In the genomic region with DNA sequence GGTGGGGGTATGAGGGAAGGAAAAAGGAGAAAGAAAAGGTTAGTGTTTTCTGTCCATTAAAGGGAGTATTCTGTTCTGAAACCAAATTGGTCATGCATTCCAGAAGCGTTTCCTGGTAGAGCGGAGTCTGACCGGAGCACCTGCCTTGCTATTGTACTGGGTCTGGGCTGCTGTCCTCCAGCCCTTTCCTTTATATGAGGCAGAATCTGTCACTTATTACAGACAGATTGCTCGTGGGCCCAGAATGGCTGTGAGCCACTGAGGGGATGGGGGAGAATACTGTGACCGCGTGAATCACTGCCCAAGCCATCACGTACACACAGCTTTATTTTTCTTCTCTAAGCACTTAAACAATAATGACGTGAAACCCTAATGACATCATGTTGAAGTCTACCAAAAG, we compare ENCODE assay signal across 17 cellular contexts.
A peak's percentile ranks its signal among the peaks of the same experiment; 100 is the strongest.
DNase-seq lines count a peak whose midpoint lies in the region; TF ChIP-seq lines count a peak whose summit lies in the region.
"Had no signal": no experiment of that assay in that cellular context is flagged by ENCODE, and none has a peak within 500 bp of the region (broad histone marks: within the 10 kb centered on the region; RNA-seq: fewer than 3 reads in every experiment).

No MANE protein-coding gene starts in this region.

- no peak overlapping the region for H3K23ac ChIP-seq in mesenchymal stem cell (ENCODE audit: low read length in 2 of 2)

- no peak for TF ChIP-seq EP300 in suprapubic skin (IDR thresholded peaks at IDR 0.05)

- H2BK5ac ChIP-seq in mesenchymal stem cell (ENCODE audit: low read depth, low read length, poor library complexity, severe bottlenecking): peak overlapping the region; percentile 1

- no peak overlapping the region for H4K91ac ChIP-seq in mesenchymal stem cell (ENCODE audit: low read length)

- intact Hi-C loops in uterus (cut with DNase I; ENCODE audit: low total_unique reads): no loop called here

- no peak overlapping the region for H3K18ac ChIP-seq in mesenchymal stem cell (ENCODE audit: low read depth in 1 of 2, low read length in 2 of 2)

- H3K27ac ChIP-seq in SK-N-MC: peak overlapping the region; percentile 77; the same call in 1 of the 2 replicates
- H3K27ac ChIP-seq in epithelial cell of prostate: peak overlapping the region; percentile 77
- H3K27ac ChIP-seq in mesenchymal stem cell (ENCODE audit: low read length, poor library complexity, severe bottlenecking): peak overlapping the region; percentile 61
- H3K27ac ChIP-seq in suprapubic skin: peak overlapping the region; percentile 29
- no peak overlapping the region for H3K27ac ChIP-seq in uterus
- H3K27ac ChIP-seq: tibial artery had no signal

- TF ChIP-seq POLR2A in suprapubic skin (IDR thresholded peaks at IDR 0.05): no peak
- no peak for TF ChIP-seq POLR2A in uterus (IDR thresholded peaks at IDR 0.05)

- H3K4me1 ChIP-seq in mesenchymal stem cell (ENCODE audit: control insufficient read depth, insufficient read depth, low read depth, low read length) (peaks cover 5% of the 10 kb centered on the region), suprapubic skin (peaks cover 4% of the 10 kb centered on the region), uterus (no peaks in the 10 kb centered on the region)
- H3K4me1 ChIP-seq: BE2C, tibial artery had no signal

- TF ChIP-seq CTCF in suprapubic skin (IDR thresholded peaks at IDR 0.05) (no peak), uterus (IDR thresholded peaks at IDR 0.05) (no peak)

- peak overlapping the region; percentile 53 for H3K4me2 ChIP-seq in mesenchymal stem cell (ENCODE audit: low read length, poor library complexity, severe bottlenecking)

- H2AK5ac ChIP-seq in mesenchymal stem cell (ENCODE audit: low read length, severe bottlenecking): no peak overlapping the region

- DNase-seq in SK-N-MC (ENCODE audit: low read depth, low spot score): no peak
- no peak for DNase-seq in epithelial cell of prostate (ENCODE audit: low read depth, low spot score)
- no peak for DNase-seq in mesenchymal stem cell
- no peak for DNase-seq in suprapubic skin (ENCODE audit: low spot score in 2 of 2)
- no peak for DNase-seq in uterus
- DNase-seq in SIG-M5 treated with dmso at 0.1 percent for 504 hours (lab: John Stamatoyannopoulos, UW; ENCODE audit: unreplicated experiment): no peak
- DNase-seq in stimulated activated naive CD4-positive, alpha-beta T cell treated with Interleukin-2 at 50 U/mL for 16 hours (lab: John Stamatoyannopoulos, UW): no peak
- DNase-seq in activated T-cell treated with anti-CD3 and anti-CD28 coated beads for 4 hours: no peak
- DNase-seq: activated CD4-positive, CD25-positive, alpha-beta regulatory T cell; activated CD8-positive, alpha-beta memory T cell treated with anti-CD3 and anti-CD28 coated beads, Interleukin-2, amount 10 ng/mL, durations not matched to agents 7 days and 5 days; activated gamma-delta T cell; amygdala; BE2C; MG63; midbrain; RPMI8226; tibial artery had no signal

- no peak overlapping the region for H2AFZ ChIP-seq in mesenchymal stem cell (ENCODE audit: low read depth, low read length)

- no peak overlapping the region for H2BK15ac ChIP-seq in mesenchymal stem cell (ENCODE audit: low read depth, poor library complexity, severe bottlenecking)

- H3K9ac ChIP-seq in SK-N-MC (ENCODE audit: insufficient read length) (no peak overlapping the region), mesenchymal stem cell (ENCODE audit: low read length) (no peak overlapping the region)

- WGBS in mesenchymal stem cell: 80% methylated on average over 3 of the region's 8 CpGs
- WGBS in suprapubic skin: 66% methylated on average over 8 of the region's 8 CpGs

- H3K36me3 ChIP-seq in SK-N-MC (ENCODE audit: insufficient read depth, low read length): no peaks in the 10 kb centered on the region
- H3K36me3 ChIP-seq in mesenchymal stem cell (ENCODE audit: control insufficient read depth in 1 of 2, insufficient read depth in 2 of 2, low read depth in 1 of 2, low read length in 2 of 2): no peaks in the 10 kb centered on the region
- H3K36me3 ChIP-seq in suprapubic skin: no peaks in the 10 kb centered on the region
- H3K36me3 ChIP-seq in uterus: no peaks in the 10 kb centered on the region
- H3K36me3 ChIP-seq: BE2C, MG63, tibial artery had no signal

- H3K14ac ChIP-seq in mesenchymal stem cell (ENCODE audit: low read length in 2 of 2): no peak overlapping the region

- H3K27me3 ChIP-seq in mesenchymal stem cell (ENCODE audit: control insufficient read depth in 1 of 2, insufficient read depth in 1 of 2, low read length in 2 of 2): no peaks in the 10 kb centered on the region
- H3K27me3 ChIP-seq in suprapubic skin: no peaks in the 10 kb centered on the region
- no peaks in the 10 kb centered on the region for H3K27me3 ChIP-seq in uterus
- H3K27me3 ChIP-seq: BE2C, MG63, tibial artery had no signal

- no peak overlapping the region for H2BK12ac ChIP-seq in mesenchymal stem cell (ENCODE audit: low read length in 2 of 2)

- H4K8ac ChIP-seq in mesenchymal stem cell (ENCODE audit: low read length): no peak overlapping the region

- H3K4me3 ChIP-seq in SK-N-MC (no peak overlapping the region), mesenchymal stem cell (ENCODE audit: insufficient read depth in 1 of 2, low read depth in 1 of 2, low read length in 2 of 2) (no peak overlapping the region), suprapubic skin (no peak overlapping the region), uterus (no peak overlapping the region)
- H3K4me3 ChIP-seq: MG63, tibial artery had no signal

- H3K9me3 ChIP-seq in SK-N-MC (ENCODE audit: low read depth, low read length) (peaks cover 3% of the 10 kb centered on the region; the same call in 1 of the 2 replicates), mesenchymal stem cell (ENCODE audit: control insufficient read depth, low read length) (no peaks in the 10 kb centered on the region), suprapubic skin (no peaks in the 10 kb centered on the region), uterus (no peaks in the 10 kb centered on the region)
- H3K9me3 ChIP-seq: BE2C, MG63, tibial artery had no signal

- no peak overlapping the region for H2BK120ac ChIP-seq in mesenchymal stem cell (ENCODE audit: low read depth, low read length)

- no peak overlapping the region for H3K4ac ChIP-seq in mesenchymal stem cell (ENCODE audit: low read depth in 1 of 2, low read length in 2 of 2)

- H3K79me1 ChIP-seq in mesenchymal stem cell (replicated peaks; ENCODE audit: low read length, poor library complexity, severe bottlenecking): no peaks in the 10 kb centered on the region

Comparison
In these comparisons a context has a peak if more than half of its experiments do, and no peak if none do; other contexts are left out.
1. H3K27ac ChIP-seq: peak in SK-N-MC (single experiment), epithelial cell of prostate (single experiment), mesenchymal stem cell (single experiment) and suprapubic skin (single experiment); none in uterus (0 of 2).